20 cellular contexts compared by ENCODE assay signal in genomic region chr2:40329739-40330047, GRCh38.
DNase-seq lines count a peak whose midpoint lies in the region; ATAC-seq and TF ChIP-seq lines count a peak whose summit lies in the region.
"Had no signal": no experiment of that assay in that cellular context is flagged by ENCODE, and none has a peak within 500 bp of the region (broad histone marks: within the 10 kb centered on the region; RNA-seq: fewer than 3 reads in every experiment).

No MANE protein-coding gene starts in this region.

- no peak for TF ChIP-seq POLR2A in tibial nerve (IDR thresholded peaks at IDR 0.05)

- no peaks in the 10 kb centered on the region for H3K4me1 ChIP-seq in tibial nerve
- H3K4me1 ChIP-seq in BE2C, result peaks cover 30% of the 10 kb centered on the region

- peak; percentile 65 for ATAC-seq in Right ventricle myocardium inferior
- ATAC-seq in left cardiac atrium, result peak; percentile 33 to 63

- WGBS in tibial nerve, 2 donors, result 66 to 73% methylated on average over 2 of the region's 2 CpGs

- intact Hi-C loops in Right ventricle myocardium inferior (cut with DNase I), result no loop called here
- intact Hi-C loops in cardiac septum (cut with DNase I), result no loop called here
- intact Hi-C loops in left cardiac atrium (cut with DNase I), result no loop called here

- no peaks in the 10 kb centered on the region for H3K27me3 ChIP-seq in tibial nerve
- no peaks in the 10 kb centered on the region for H3K27me3 ChIP-seq in BE2C
- H3K27me3 ChIP-seq: BLaER1 had no signal

- H3K4me1 Mint-ChIP-seq in nephron, result peaks cover 33% of the 10 kb centered on the region
- H3K4me1 Mint-ChIP-seq: CD8-positive, alpha-beta memory T cell had no signal

- no peaks in the 10 kb centered on the region for H3K27me3 Mint-ChIP-seq in nephron (ENCODE audit: low read depth)
- H3K27me3 Mint-ChIP-seq: CD8-positive, alpha-beta memory T cell had no signal

- H3K9me3 ChIP-seq in tibial nerve (no peaks in the 10 kb centered on the region), BE2C (no peaks in the 10 kb centered on the region)

- H3K4me3 Mint-ChIP-seq in nephron, result no peak overlapping the region
- H3K4me3 Mint-ChIP-seq: CD8-positive, alpha-beta memory T cell; HFFc6 had no signal

- H3K4me3 ChIP-seq in tibial nerve (no peak overlapping the region), BE2C (ENCODE audit: low read depth, low read length) (no peak overlapping the region)
- H3K4me3 ChIP-seq: BLaER1 had no signal

- no peaks in the 10 kb centered on the region for H3K9me3 Mint-ChIP-seq in nephron
- H3K9me3 Mint-ChIP-seq: HFFc6 had no signal

- DNase-seq in Right ventricle myocardium inferior (ENCODE audit: missing footprints), result no peak
- DNase-seq in cardiac septum (ENCODE audit: low spot score), result no peak
- no peak for DNase-seq in left cardiac atrium
- no peak for DNase-seq in tibial nerve (ENCODE audit: low spot score in 2 of 2)
- no peak for DNase-seq in activated CD8-positive, alpha-beta memory T cell treated with anti-CD3 and anti-CD28 coated beads, Interleukin-2, amount 50 U/mL, for 48 hours
- DNase-seq in activated CD4-positive, alpha-beta T cell treated with anti-CD3 and anti-CD28 coated beads, Interleukin-2, amount 50 U/mL, for 1 hour, result no peak
- no peak for DNase-seq in BE2C
- DNase-seq: CD8-positive, alpha-beta memory T cell; EL; HFFc6; NCI-H146; NCI-H2107; NCI-H226; NCI-H526; NK-92 treated with Interleukin-12 subunit alpha and Interleukin-12 subunit beta, amount 100 ng/mL, for 24 hours; OCI-M1; RPMI8226 had no signal

- peak overlapping the region; percentile 82 to 93 (median 87) for H3K27ac Mint-ChIP-seq in nephron
- H3K27ac Mint-ChIP-seq: CD8-positive, alpha-beta memory T cell; HFFc6 had no signal

- H3K36me3 Mint-ChIP-seq in nephron (ENCODE audit: low read depth), result peaks cover 5% of the 10 kb centered on the region
- H3K36me3 Mint-ChIP-seq: CD8-positive, alpha-beta memory T cell had no signal

- TF ChIP-seq EP300 in tibial nerve (IDR thresholded peaks at IDR 0.05), result no peak

- TF ChIP-seq CTCF in nephron (IDR thresholded peaks at IDR 0.05; ENCODE audit: unreplicated experiment in 3 of 3), result no peak
- TF ChIP-seq CTCF in tibial nerve (IDR thresholded peaks at IDR 0.05), result no peak
- no peak for TF ChIP-seq CTCF in BE2C (IDR thresholded peaks at IDR 0.05; ENCODE audit: low read depth, low read length)

- no peak overlapping the region for H3K27ac ChIP-seq in tibial nerve
- H3K27ac ChIP-seq: 22Rv1, BLaER1 had no signal

- H3K36me3 ChIP-seq in tibial nerve, result no peaks in the 10 kb centered on the region
- no peaks in the 10 kb centered on the region for H3K36me3 ChIP-seq in BE2C
